ENCODE assay signal across 25 cellular contexts in genomic region chr3:125383744-125384143, GRCh38.
"Had no signal": no experiment of that assay in that cellular context is flagged by ENCODE, and none has a peak within 500 bp of the region (broad histone marks: within the 10 kb centered on the region; RNA-seq: fewer than 3 reads in every experiment).

No MANE protein-coding gene starts in this region.

- FAIRE-seq: bronchial epithelial cell, pancreas had no signal

- ATAC-seq: activated CD4-positive, alpha-beta T cell treated with anti-CD3 and anti-CD28 coated beads for 36 hours; gastrocnemius medialis; left ventricle myocardium superior; pancreas; psoas muscle; stimulated activated naive CD8-positive, alpha-beta T cell treated with anti-CD3 and anti-CD28 coated beads, Interleukin-15, Interleukin-2, amounts not matched to agents 100 U/mL and 50 U/mL, for 24 hours had no signal

- H3K4me3 Mint-ChIP-seq: activated B cell treated with CpG ODN at 0.5 μM for 24 hours; activated CD4-positive, alpha-beta T cell treated with anti-CD3 and anti-CD28 coated beads for 36 hours; activated naive CD8-positive, alpha-beta T cell treated with anti-CD3 and anti-CD28 coated beads for 36 hours; memory B cell; nephron had no signal

- H3K36me3 ChIP-seq: esophagus muscularis mucosa, gastrocnemius medialis, pancreas, right atrium auricular region, thyroid gland had no signal

- H3K4me1 Mint-ChIP-seq: nephron had no signal

- H3K4me1 ChIP-seq: esophagus muscularis mucosa, gastrocnemius medialis, pancreas, psoas muscle, right atrium auricular region had no signal

- H3K9me3 Mint-ChIP-seq: activated B cell treated with CpG ODN at 0.5 μM for 24 hours; activated naive CD8-positive, alpha-beta T cell treated with anti-CD3 and anti-CD28 coated beads for 36 hours; memory B cell had no signal

- H3K36me3 Mint-ChIP-seq: activated naive CD8-positive, alpha-beta T cell treated with anti-CD3 and anti-CD28 coated beads for 36 hours; memory B cell had no signal

- H3K27me3 ChIP-seq: esophagus muscularis mucosa, gastrocnemius medialis, pancreas, right atrium auricular region, thyroid gland had no signal

- DNase-seq: activated B cell treated with CpG ODN at 0.5 μM for 24 hours; activated CD4-positive, alpha-beta T cell treated with anti-CD3 and anti-CD28 coated beads for 36 hours; activated CD4-positive, alpha-beta T cell treated with anti-CD3 and anti-CD28 coated beads, Interleukin-2, amount 50 U/mL, for 48 hours; activated CD8-positive, alpha-beta memory T cell treated with anti-CD3 and anti-CD28 coated beads, Interleukin-2, amount 50 U/mL, for 48 hours; activated naive CD4-positive, alpha-beta T cell treated with Interleukin-2 at 50 U/mL for 16 hours; activated naive CD8-positive, alpha-beta T cell treated with anti-CD3 and anti-CD28 coated beads for 36 hours; activated T-cell treated with anti-CD3 and anti-CD28 coated beads, Interleukin-2, amount 50 U/mL, for 48 hours; cerebellar nuclear complex; gastrocnemius medialis; hippocampal formation; kidney glomerular epithelial cell; left ventricle myocardium superior; pancreas; psoas muscle; stimulated activated CD4-positive, alpha-beta T cell treated with anti-CD3 and anti-CD28 coated beads, Interleukin-4, amount 100 ng/mL, for 4 hours; stimulated activated naive CD8-positive, alpha-beta T cell treated with anti-CD3 and anti-CD28 coated beads, Interleukin-15, Interleukin-2, amounts not matched to agents 100 U/mL and 50 U/mL, for 24 hours; substantia nigra; T1000; thyroid gland had no signal

- H3K27ac Mint-ChIP-seq: activated B cell treated with CpG ODN at 0.5 μM for 24 hours; activated CD4-positive, alpha-beta T cell treated with anti-CD3 and anti-CD28 coated beads for 36 hours; activated naive CD8-positive, alpha-beta T cell treated with anti-CD3 and anti-CD28 coated beads for 36 hours; memory B cell; nephron had no signal

- H3K9me3 ChIP-seq: esophagus muscularis mucosa, gastrocnemius medialis, pancreas, psoas muscle, right atrium auricular region, thyroid gland had no signal

- H3K27ac ChIP-seq: coronary artery, esophagus muscularis mucosa, gastrocnemius medialis, pancreas, psoas muscle, right atrium auricular region, thyroid gland had no signal

- H3K4me3 ChIP-seq: coronary artery, esophagus muscularis mucosa, gastrocnemius medialis, pancreas, psoas muscle, right atrium auricular region, thyroid gland had no signal
